ENCODE assay signal across 1 cellular context in the genomic region with DNA sequence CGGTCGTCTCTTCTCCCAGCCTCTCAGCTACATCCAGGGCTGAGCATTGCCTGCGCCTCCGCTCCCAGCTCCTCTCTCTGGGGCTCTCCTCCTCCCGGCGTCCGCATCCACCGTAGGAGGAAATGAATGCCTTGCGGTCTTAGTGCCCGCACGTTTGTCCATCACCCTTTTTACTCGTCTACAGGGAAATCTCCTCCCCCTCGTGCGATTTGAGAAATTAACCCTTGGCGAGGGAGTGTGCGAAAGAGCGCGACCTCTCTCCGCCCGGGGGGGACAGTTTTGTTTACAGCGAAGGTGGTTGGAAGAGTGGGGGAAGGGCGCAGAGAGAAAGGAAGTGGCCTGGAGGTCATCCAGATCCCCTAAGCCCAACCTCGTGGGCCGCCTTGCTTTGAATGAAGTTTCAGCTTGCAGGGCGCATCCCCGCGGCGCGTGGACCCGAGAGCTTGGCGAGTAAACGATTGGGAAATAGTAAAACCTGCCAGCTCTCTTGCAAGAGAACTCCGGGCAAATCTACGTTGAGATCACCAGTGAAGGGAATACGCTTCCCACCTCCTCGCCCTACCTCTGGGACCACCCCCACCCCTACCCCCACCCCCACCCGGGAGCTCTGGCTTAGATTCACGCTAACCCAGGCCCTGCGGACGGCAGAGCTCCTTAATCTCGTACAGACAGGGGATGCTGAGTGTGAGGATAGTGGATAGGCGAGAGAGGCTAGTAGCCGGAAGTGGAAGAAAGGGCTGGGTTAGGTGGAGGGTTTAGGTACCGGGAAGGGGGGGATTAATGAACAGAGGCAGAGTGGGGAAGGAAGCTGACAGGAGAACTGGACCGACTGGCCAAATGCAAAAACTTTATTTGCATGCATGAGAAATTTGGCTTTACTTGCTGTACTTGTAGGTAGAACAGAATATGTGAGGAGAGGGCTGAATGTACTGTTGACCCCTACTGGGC.
A peak's percentile ranks its signal among the peaks of the same experiment; 100 is the strongest.
TF ChIP-seq lines count a peak whose summit lies in the region.

A gene with protein sequence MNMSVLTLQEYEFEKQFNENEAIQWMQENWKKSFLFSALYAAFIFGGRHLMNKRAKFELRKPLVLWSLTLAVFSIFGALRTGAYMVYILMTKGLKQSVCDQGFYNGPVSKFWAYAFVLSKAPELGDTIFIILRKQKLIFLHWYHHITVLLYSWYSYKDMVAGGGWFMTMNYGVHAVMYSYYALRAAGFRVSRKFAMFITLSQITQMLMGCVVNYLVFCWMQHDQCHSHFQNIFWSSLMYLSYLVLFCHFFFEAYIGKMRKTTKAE (minus strand): TSS at position 144 of the 948 bp plus-strand sequence. CDS start 280 bp downstream, outside the sequence.

TF ChIP-seq in HepG2, 621 proteins besides CTCF, POLR2A, EP300 and RAD21 (continued from another document and continues in another):
- TF ChIP-seq, protein P1, sequence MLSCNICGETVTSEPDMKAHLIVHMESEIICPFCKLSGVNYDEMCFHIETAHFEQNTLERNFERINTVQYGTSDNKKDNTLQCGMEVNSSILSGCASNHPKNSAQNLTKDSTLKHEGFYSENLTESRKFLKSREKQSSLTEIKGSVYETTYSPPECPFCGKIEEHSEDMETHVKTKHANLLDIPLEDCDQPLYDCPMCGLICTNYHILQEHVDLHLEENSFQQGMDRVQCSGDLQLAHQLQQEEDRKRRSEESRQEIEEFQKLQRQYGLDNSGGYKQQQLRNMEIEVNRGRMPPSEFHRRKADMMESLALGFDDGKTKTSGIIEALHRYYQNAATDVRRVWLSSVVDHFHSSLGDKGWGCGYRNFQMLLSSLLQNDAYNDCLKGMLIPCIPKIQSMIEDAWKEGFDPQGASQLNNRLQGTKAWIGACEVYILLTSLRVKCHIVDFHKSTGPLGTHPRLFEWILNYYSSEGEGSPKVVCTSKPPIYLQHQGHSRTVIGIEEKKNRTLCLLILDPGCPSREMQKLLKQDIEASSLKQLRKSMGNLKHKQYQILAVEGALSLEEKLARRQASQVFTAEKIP (CRISPR knock-in tag; IDR thresholded peaks at IDR 0.05; ENCODE audit: borderline replicate concordance) = no peak
- TF ChIP-seq GZF1 (CRISPR knock-in tag; IDR thresholded peaks at IDR 0.05) (0 out of 2 replicates have a peak, but pooled peaks have one; percentile 62), NFYC (CRISPR knock-in tag; IDR thresholded peaks at IDR 0.05) (no peak), ZNF180 (CRISPR knock-in tag; IDR thresholded peaks at IDR 0.05; ENCODE audit: borderline replicate concordance, low read depth) (no peak), IRX3 (CRISPR knock-in tag; IDR thresholded peaks at IDR 0.05; ENCODE audit: borderline replicate concordance, low read depth) (no peak), MAF1 (CRISPR knock-in tag; IDR thresholded peaks at IDR 0.05; ENCODE audit: borderline replicate concordance) (no peak), RNF2 (conservative IDR thresholded peaks at IDR 0.05; ENCODE audit: low read depth) (no peak), SOX13 (IDR thresholded peaks at IDR 0.05) (no peak), SOX13 (CRISPR knock-in tag; conservative IDR thresholded peaks at IDR 0.05 in 1 of 2, IDR thresholded peaks at IDR 0.05 in 1 of 2) (peak in 1 of 2 experiments; percentile 73; a peak in 2 of 4 replicates), SIN3A (IDR thresholded peaks at IDR 0.05; ENCODE audit: borderline replicate concordance, low read depth, low read length) (0 out of 2 replicates have a peak, but pooled peaks have one; percentile 58), BRCA1 (CRISPR knock-in tag; IDR thresholded peaks at IDR 0.05) (no peak), ATRX (CRISPR knock-in tag; IDR thresholded peaks at IDR 0.05; ENCODE audit: borderline replicate concordance) (no peak), ZNF17 (CRISPR knock-in tag; IDR thresholded peaks at IDR 0.05) (no peak), ZNF3 (CRISPR knock-in tag; IDR thresholded peaks at IDR 0.05) (no peak), MBD4 (IDR thresholded peaks at IDR 0.05; ENCODE audit: borderline replicate concordance, low read length) (no peak), RARA (CRISPR knock-in tag; IDR thresholded peaks at IDR 0.05) (peak; percentile 93), HHEX (CRISPR knock-in tag; IDR thresholded peaks at IDR 0.05) (no peak), ZNF468 (CRISPR knock-in tag; IDR thresholded peaks at IDR 0.05) (no peak), ATM (IDR thresholded peaks at IDR 0.05; ENCODE audit: borderline replicate concordance) (no peak), ZNF616 (CRISPR knock-in tag; IDR thresholded peaks at IDR 0.05; ENCODE audit: low read depth) (no peak), ZNF781 (CRISPR knock-in tag; IDR thresholded peaks at IDR 0.05; ENCODE audit: borderline replicate concordance, not compliant biosample characterization) (peak; percentile 27), ZNF724P (CRISPR knock-in tag; IDR thresholded peaks at IDR 0.05; ENCODE audit: borderline replicate concordance) (no peak; the same call in 1 of the 2 replicates), ZNF83 (CRISPR knock-in tag; IDR thresholded peaks at IDR 0.05; ENCODE audit: borderline replicate concordance) (no peak), TRIM24 (CRISPR knock-in tag; IDR thresholded peaks at IDR 0.05) (no peak), ZNF720 (CRISPR knock-in tag; IDR thresholded peaks at IDR 0.05) (no peak), SNAI1 (CRISPR knock-in tag; IDR thresholded peaks at IDR 0.05; ENCODE audit: borderline replicate concordance) (no peak), ZNF775 (CRISPR knock-in tag; IDR thresholded peaks at IDR 0.05; ENCODE audit: borderline replicate concordance) (0 out of 2 replicates have a peak, but pooled peaks have one; percentile 56), BRD4 (CRISPR knock-in tag; IDR thresholded peaks at IDR 0.05) (peak; percentile 69; the same call in 1 of the 2 replicates), NCOA2 (CRISPR knock-in tag; IDR thresholded peaks at IDR 0.05) (peak; percentile 67; the same call in 1 of the 2 replicates), MEF2D (CRISPR knock-in tag; IDR thresholded peaks at IDR 0.05) (no peak), ZNF329 (CRISPR knock-in tag; IDR thresholded peaks at IDR 0.05; ENCODE audit: low read depth) (no peak), ZNF652 (CRISPR knock-in tag; IDR thresholded peaks at IDR 0.05; ENCODE audit: borderline replicate concordance, low read depth) (peak; percentile 99), SALL1 (CRISPR knock-in tag; IDR thresholded peaks at IDR 0.05) (peak; percentile 95), KLF16 (CRISPR knock-in tag; IDR thresholded peaks at IDR 0.05) (peak in 1 of 2 experiments; percentile 76; a peak in 2 of 4 replicates), ZSCAN22 (CRISPR knock-in tag; IDR thresholded peaks at IDR 0.05) (0 out of 2 replicates have a peak, but pooled peaks have one; percentile 30), ZNF549 (CRISPR knock-in tag; IDR thresholded peaks at IDR 0.05) (no peak), SIX4 (CRISPR knock-in tag; IDR thresholded peaks at IDR 0.05) (no peak), RXRA (CRISPR knock-in tag; IDR thresholded peaks at IDR 0.05) (peak; percentile 90), ZNF768 (CRISPR knock-in tag; IDR thresholded peaks at IDR 0.05) (no peak), ZNF766 (CRISPR knock-in tag; IDR thresholded peaks at IDR 0.05; ENCODE audit: borderline replicate concordance) (no peak), ZNF75D (CRISPR knock-in tag; IDR thresholded peaks at IDR 0.05; ENCODE audit: borderline replicate concordance) (no peak), NFKBIZ (CRISPR knock-in tag; IDR thresholded peaks at IDR 0.05) (peak; percentile 79; the same call in 1 of the 2 replicates), BHLHE40 (IDR thresholded peaks at IDR 0.05; ENCODE audit: low read length) (peak; percentile 78), SP2 (CRISPR knock-in tag; IDR thresholded peaks at IDR 0.05) (no peak), NKX3-1 (CRISPR knock-in tag; IDR thresholded peaks at IDR 0.05) (no peak), ZNF230 (CRISPR knock-in tag; IDR thresholded peaks at IDR 0.05) (peak; percentile 45; the same call in 1 of the 2 replicates)
- TF ChIP-seq, protein P2, sequence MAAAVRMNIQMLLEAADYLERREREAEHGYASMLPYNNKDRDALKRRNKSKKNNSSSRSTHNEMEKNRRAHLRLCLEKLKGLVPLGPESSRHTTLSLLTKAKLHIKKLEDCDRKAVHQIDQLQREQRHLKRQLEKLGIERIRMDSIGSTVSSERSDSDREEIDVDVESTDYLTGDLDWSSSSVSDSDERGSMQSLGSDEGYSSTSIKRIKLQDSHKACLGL (CRISPR knock-in tag; IDR thresholded peaks at IDR 0.05) = 0 out of 2 replicates have a peak, but pooled peaks have one; percentile 44
- TF ChIP-seq, protein P3, sequence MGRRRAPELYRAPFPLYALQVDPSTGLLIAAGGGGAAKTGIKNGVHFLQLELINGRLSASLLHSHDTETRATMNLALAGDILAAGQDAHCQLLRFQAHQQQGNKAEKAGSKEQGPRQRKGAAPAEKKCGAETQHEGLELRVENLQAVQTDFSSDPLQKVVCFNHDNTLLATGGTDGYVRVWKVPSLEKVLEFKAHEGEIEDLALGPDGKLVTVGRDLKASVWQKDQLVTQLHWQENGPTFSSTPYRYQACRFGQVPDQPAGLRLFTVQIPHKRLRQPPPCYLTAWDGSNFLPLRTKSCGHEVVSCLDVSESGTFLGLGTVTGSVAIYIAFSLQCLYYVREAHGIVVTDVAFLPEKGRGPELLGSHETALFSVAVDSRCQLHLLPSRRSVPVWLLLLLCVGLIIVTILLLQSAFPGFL (CRISPR knock-in tag; IDR thresholded peaks at IDR 0.05) = no peak
- TF ChIP-seq, protein P4, sequence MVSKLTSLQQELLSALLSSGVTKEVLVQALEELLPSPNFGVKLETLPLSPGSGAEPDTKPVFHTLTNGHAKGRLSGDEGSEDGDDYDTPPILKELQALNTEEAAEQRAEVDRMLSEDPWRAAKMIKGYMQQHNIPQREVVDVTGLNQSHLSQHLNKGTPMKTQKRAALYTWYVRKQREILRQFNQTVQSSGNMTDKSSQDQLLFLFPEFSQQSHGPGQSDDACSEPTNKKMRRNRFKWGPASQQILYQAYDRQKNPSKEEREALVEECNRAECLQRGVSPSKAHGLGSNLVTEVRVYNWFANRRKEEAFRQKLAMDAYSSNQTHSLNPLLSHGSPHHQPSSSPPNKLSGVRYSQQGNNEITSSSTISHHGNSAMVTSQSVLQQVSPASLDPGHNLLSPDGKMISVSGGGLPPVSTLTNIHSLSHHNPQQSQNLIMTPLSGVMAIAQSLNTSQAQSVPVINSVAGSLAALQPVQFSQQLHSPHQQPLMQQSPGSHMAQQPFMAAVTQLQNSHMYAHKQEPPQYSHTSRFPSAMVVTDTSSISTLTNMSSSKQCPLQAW (CRISPR knock-in tag; IDR thresholded peaks at IDR 0.05) = peak; percentile 81
- TF ChIP-seq, protein P5, sequence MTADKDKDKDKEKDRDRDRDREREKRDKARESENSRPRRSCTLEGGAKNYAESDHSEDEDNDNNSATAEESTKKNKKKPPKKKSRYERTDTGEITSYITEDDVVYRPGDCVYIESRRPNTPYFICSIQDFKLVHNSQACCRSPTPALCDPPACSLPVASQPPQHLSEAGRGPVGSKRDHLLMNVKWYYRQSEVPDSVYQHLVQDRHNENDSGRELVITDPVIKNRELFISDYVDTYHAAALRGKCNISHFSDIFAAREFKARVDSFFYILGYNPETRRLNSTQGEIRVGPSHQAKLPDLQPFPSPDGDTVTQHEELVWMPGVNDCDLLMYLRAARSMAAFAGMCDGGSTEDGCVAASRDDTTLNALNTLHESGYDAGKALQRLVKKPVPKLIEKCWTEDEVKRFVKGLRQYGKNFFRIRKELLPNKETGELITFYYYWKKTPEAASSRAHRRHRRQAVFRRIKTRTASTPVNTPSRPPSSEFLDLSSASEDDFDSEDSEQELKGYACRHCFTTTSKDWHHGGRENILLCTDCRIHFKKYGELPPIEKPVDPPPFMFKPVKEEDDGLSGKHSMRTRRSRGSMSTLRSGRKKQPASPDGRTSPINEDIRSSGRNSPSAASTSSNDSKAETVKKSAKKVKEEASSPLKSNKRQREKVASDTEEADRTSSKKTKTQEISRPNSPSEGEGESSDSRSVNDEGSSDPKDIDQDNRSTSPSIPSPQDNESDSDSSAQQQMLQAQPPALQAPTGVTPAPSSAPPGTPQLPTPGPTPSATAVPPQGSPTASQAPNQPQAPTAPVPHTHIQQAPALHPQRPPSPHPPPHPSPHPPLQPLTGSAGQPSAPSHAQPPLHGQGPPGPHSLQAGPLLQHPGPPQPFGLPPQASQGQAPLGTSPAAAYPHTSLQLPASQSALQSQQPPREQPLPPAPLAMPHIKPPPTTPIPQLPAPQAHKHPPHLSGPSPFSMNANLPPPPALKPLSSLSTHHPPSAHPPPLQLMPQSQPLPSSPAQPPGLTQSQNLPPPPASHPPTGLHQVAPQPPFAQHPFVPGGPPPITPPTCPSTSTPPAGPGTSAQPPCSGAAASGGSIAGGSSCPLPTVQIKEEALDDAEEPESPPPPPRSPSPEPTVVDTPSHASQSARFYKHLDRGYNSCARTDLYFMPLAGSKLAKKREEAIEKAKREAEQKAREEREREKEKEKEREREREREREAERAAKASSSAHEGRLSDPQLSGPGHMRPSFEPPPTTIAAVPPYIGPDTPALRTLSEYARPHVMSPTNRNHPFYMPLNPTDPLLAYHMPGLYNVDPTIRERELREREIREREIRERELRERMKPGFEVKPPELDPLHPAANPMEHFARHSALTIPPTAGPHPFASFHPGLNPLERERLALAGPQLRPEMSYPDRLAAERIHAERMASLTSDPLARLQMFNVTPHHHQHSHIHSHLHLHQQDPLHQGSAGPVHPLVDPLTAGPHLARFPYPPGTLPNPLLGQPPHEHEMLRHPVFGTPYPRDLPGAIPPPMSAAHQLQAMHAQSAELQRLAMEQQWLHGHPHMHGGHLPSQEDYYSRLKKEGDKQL (CRISPR knock-in tag; IDR thresholded peaks at IDR 0.05; ENCODE audit: low read depth) = no peak
- TF ChIP-seq, protein P6, sequence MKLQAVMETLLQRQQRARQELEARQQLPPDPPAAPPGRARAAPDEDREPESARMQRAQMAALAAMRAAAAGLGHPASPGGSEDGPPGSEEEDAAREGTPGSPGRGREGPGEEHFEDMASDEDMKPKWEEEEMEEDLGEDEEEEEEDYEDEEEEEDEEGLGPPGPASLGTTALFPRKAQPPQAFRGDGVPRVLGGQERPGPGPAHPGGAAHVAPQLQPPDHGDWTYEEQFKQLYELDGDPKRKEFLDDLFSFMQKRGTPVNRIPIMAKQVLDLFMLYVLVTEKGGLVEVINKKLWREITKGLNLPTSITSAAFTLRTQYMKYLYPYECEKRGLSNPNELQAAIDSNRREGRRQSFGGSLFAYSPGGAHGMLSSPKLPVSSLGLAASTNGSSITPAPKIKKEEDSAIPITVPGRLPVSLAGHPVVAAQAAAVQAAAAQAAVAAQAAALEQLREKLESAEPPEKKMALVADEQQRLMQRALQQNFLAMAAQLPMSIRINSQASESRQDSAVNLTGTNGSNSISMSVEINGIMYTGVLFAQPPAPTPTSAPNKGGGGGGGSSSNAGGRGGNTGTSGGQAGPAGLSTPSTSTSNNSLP (IDR thresholded peaks at IDR 0.05; ENCODE audit: low read depth, low read length) = no peak
- TF ChIP-seq, protein P7, sequence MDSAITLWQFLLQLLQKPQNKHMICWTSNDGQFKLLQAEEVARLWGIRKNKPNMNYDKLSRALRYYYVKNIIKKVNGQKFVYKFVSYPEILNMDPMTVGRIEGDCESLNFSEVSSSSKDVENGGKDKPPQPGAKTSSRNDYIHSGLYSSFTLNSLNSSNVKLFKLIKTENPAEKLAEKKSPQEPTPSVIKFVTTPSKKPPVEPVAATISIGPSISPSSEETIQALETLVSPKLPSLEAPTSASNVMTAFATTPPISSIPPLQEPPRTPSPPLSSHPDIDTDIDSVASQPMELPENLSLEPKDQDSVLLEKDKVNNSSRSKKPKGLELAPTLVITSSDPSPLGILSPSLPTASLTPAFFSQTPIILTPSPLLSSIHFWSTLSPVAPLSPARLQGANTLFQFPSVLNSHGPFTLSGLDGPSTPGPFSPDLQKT (CRISPR knock-in tag; IDR thresholded peaks at IDR 0.05; ENCODE audit: borderline replicate concordance) = no peak
- TF ChIP-seq, protein P8, sequence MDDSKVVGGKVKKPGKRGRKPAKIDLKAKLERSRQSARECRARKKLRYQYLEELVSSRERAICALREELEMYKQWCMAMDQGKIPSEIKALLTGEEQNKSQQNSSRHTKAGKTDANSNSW (CRISPR knock-in tag; IDR thresholded peaks at IDR 0.05; ENCODE audit: borderline replicate concordance) = no peak
